ENCODE assay signal across 7 cellular contexts in genomic region chr1:92858564-92859399, GRCh38.
A peak's percentile ranks its signal among the peaks of the same experiment; 100 is the strongest.
DNase-seq lines count a peak whose midpoint lies in the region; ATAC-seq, FAIRE-seq and TF ChIP-seq lines count a peak whose summit lies in the region.

No MANE protein-coding gene starts in this region.

- FAIRE-seq in TTC549 (lab: Jason Lieb, UNC) (peak; percentile 97), colon (lab: Jason Lieb, UNC) (peak; percentile 97)

- peak; percentile 81 for TF ChIP-seq CTCF in GM12865 (IDR thresholded peaks at IDR 0.05; ENCODE audit: insufficient read depth, low read depth, low read length, missing control alignments)

- no peaks in the 10 kb centered on the region for H3K9me3 Mint-ChIP-seq in stimulated activated effector memory CD8-positive, alpha-beta T cell treated with anti-CD3 and anti-CD28 coated beads, Interleukin-12 subunit alpha, Interleukin-12 subunit beta, amount 100 ng/mL, for 72 hours

- no peak overlapping the region for H3K27ac Mint-ChIP-seq in stimulated activated effector memory CD8-positive, alpha-beta T cell treated with anti-CD3 and anti-CD28 coated beads, Interleukin-12 subunit alpha, Interleukin-12 subunit beta, amount 100 ng/mL, for 72 hours

- H3K4me1 Mint-ChIP-seq in stimulated activated effector memory CD8-positive, alpha-beta T cell treated with anti-CD3 and anti-CD28 coated beads, Interleukin-12 subunit alpha, Interleukin-12 subunit beta, amount 100 ng/mL, for 72 hours = peaks cover 12% of the 10 kb centered on the region

- peak; percentile 68 for ATAC-seq in HG02840 (IDR thresholded peaks at IDR 0.05; ENCODE audit: low FRiP score, unreplicated experiment)
- peak; percentile 90 for ATAC-seq in stimulated activated effector memory CD8-positive, alpha-beta T cell treated with anti-CD3 and anti-CD28 coated beads, Interleukin-12 subunit alpha, Interleukin-12 subunit beta, amount 100 ng/mL, for 72 hours

- peak overlapping the region; percentile 34 for H3K4me3 Mint-ChIP-seq in stimulated activated effector memory CD8-positive, alpha-beta T cell treated with anti-CD3 and anti-CD28 coated beads, Interleukin-12 subunit alpha, Interleukin-12 subunit beta, amount 100 ng/mL, for 72 hours

- DNase-seq in GM12865 (ENCODE audit: low read depth) = peak; percentile 84
- peak; percentile 94 for DNase-seq in NCI-H2107 treated with DMSO at 0.1 percent for 48 hours (lab: John Stamatoyannopoulos, UW; ENCODE audit: unreplicated experiment)
- DNase-seq in left kidney (ENCODE audit: low read depth, low spot score) = peak; percentile 90
- DNase-seq in stimulated activated effector memory CD8-positive, alpha-beta T cell treated with anti-CD3 and anti-CD28 coated beads, Interleukin-12 subunit alpha, Interleukin-12 subunit beta, amount 100 ng/mL, for 72 hours (ENCODE audit: low spot score in 2 of 2) = peak; percentile 28 to 71

- no peaks in the 10 kb centered on the region for H3K36me3 Mint-ChIP-seq in stimulated activated effector memory CD8-positive, alpha-beta T cell treated with anti-CD3 and anti-CD28 coated beads, Interleukin-12 subunit alpha, Interleukin-12 subunit beta, amount 100 ng/mL, for 72 hours

- no peak overlapping the region for H3K4me3 ChIP-seq in GM12865 (ENCODE audit: low read depth, low read length)
